17 cellular contexts compared by ENCODE assay signal in the genomic region with DNA sequence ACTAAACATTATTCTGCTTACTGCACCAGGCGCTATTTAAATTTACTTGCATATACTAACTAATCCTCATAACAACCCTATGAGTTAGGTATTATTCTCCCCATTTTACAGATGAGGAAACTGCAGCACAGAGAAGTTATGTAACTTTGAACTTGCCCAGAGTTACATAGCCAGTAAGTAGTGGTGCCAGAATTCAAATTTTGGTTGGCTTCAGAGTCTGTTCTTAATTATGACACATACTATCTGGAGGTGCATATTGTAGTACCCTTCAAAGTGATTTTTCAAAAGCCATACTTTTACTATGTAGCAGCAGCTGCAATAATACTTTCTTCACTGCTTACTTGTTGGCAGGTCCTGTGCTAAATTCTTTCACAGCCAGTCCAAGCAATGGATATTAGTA. TPM values are rescaled to one million over a fixed set of nuclear protein-coding genes. Genes with fewer than 3 reads are reported as not detected.
DNase-seq lines count a peak whose midpoint lies in the region; FAIRE-seq and TF ChIP-seq lines count a peak whose summit lies in the region.
"Had no signal": no experiment of that assay in that cellular context is flagged by ENCODE, and none has a peak within 500 bp of the region (broad histone marks: within the 10 kb centered on the region; RNA-seq: fewer than 3 reads in every experiment).

No MANE protein-coding gene starts in this region.

- peaks cover 24% of the 10 kb centered on the region for H3K4me1 Mint-ChIP-seq in astrocyte (ENCODE audit: low read depth, unreplicated experiment)
- H3K4me1 Mint-ChIP-seq in osteocyte (ENCODE audit: unreplicated experiment) = peaks cover 41% of the 10 kb centered on the region

- H3K9me2 ChIP-seq in GM23248 (ENCODE audit: insufficient read depth) = no peaks in the 10 kb centered on the region

- FAIRE-seq in astrocyte (lab: Jason Lieb, UNC) = peak; percentile 58
- FAIRE-seq: A204.1, D721Med, G401.6, GM19239 had no signal

- peak; percentile 9 for DNase-seq in GM23248
- DNase-seq in astrocyte (ENCODE audit: low read depth) = no peak
- DNase-seq in fibroblast of mammary gland (ENCODE audit: low read depth) = peak; percentile 38
- DNase-seq in osteocyte (ENCODE audit: extremely low spot score, unreplicated experiment) = no peak
- no peak for DNase-seq in AG08396 (ENCODE audit: low spot score)
- no peak for DNase-seq in NCI-H524 treated with DMSO at 0.1 percent for 48 hours (lab: John Stamatoyannopoulos, UW)
- DNase-seq in OCI-M2 (lab: John Stamatoyannopoulos, UW; ENCODE audit: unreplicated experiment) = no peak
- DNase-seq: CD8-positive, alpha-beta T cell; COR-L47; DMS153; DMS79 treated with DMSO at 0.1 percent for 48 hours had no signal

- TF ChIP-seq CTCF in astrocyte (IDR thresholded peaks at IDR 0.05; ENCODE audit: insufficient read depth, low read depth, low read length) = no peak
- no peak for TF ChIP-seq CTCF in fibroblast of mammary gland (conservative IDR thresholded peaks at IDR 0.05; ENCODE audit: control insufficient read depth, insufficient read depth, low read depth, low read length)
- TF ChIP-seq CTCF in osteocyte (IDR thresholded peaks at IDR 0.05) = no peak

- H3K36me3 ChIP-seq in GM23248 (ENCODE audit: low read depth) (no peaks in the 10 kb centered on the region), astrocyte (ENCODE audit: insufficient read depth, low read length) (no peaks in the 10 kb centered on the region)

- H3K27ac Mint-ChIP-seq in astrocyte (ENCODE audit: unreplicated experiment) (no peak overlapping the region), osteocyte (ENCODE audit: unreplicated experiment) (peak overlapping the region; percentile 45)
- H3K27ac Mint-ChIP-seq: CD14-positive monocyte; CD8-positive, alpha-beta T cell had no signal

- no peaks in the 10 kb centered on the region for H3K9me3 ChIP-seq in GM23248 (ENCODE audit: low read depth)
- H3K9me3 ChIP-seq in astrocyte (ENCODE audit: insufficient read depth, low read depth, low read length) = no peaks in the 10 kb centered on the region

- H3K4me2 ChIP-seq in GM23248 (ENCODE audit: unreplicated experiment) (no peak overlapping the region), astrocyte (ENCODE audit: low read length) (no peak overlapping the region)

- H3K27me3 Mint-ChIP-seq in astrocyte (ENCODE audit: low read depth, unreplicated experiment) = no peaks in the 10 kb centered on the region
- no peaks in the 10 kb centered on the region for H3K27me3 Mint-ChIP-seq in osteocyte (ENCODE audit: unreplicated experiment)

- in situ Hi-C loops in GM23248 (cut with MboI) = no loop called here

- 97 to 100% methylated on average over 1 of the region's 1 CpG for WGBS in GM23248 (ENCODE audit: low coverage in 1 of 2, low lambda C conversion rate in 2 of 2, missing lambda C conversion rate in 2 of 2), 2 experiments

- H3K27ac ChIP-seq in GM23248 (no peak overlapping the region), astrocyte (ENCODE audit: low read depth, low read length) (no peak overlapping the region)
- H3K27ac ChIP-seq: HL-60 had no signal

- no peak overlapping the region for H3K9ac ChIP-seq in GM23248
- H3K9ac ChIP-seq in astrocyte (ENCODE audit: low read length) = no peak overlapping the region

- H3K9me3 Mint-ChIP-seq in astrocyte (ENCODE audit: unreplicated experiment) = no peaks in the 10 kb centered on the region
- no peaks in the 10 kb centered on the region for H3K9me3 Mint-ChIP-seq in osteocyte (ENCODE audit: unreplicated experiment)
- H3K9me3 Mint-ChIP-seq: CD8-positive, alpha-beta T cell had no signal

- peaks cover 3% of the 10 kb centered on the region for H3K36me3 Mint-ChIP-seq in astrocyte (ENCODE audit: low read depth, unreplicated experiment)
- peaks cover 2% of the 10 kb centered on the region for H3K36me3 Mint-ChIP-seq in osteocyte (ENCODE audit: unreplicated experiment)

- H3K27me3 ChIP-seq in GM23248 (replicated peaks; ENCODE audit: insufficient read depth) = no peaks in the 10 kb centered on the region
- H3K27me3 ChIP-seq in astrocyte (ENCODE audit: insufficient read depth, low read length) = no peaks in the 10 kb centered on the region

- no peaks in the 10 kb centered on the region for H3F3A ChIP-seq in GM23248 (ENCODE audit: insufficient read depth)

- H4K20me1 ChIP-seq in GM23248 (ENCODE audit: insufficient read depth) (no peaks in the 10 kb centered on the region), astrocyte (ENCODE audit: insufficient read depth, low read length) (peaks cover 75% of the 10 kb centered on the region)

- H3K4me3 ChIP-seq in GM23248 (no peak overlapping the region), astrocyte (ENCODE audit: insufficient read depth, low read depth, low read length) (no peak overlapping the region), fibroblast of mammary gland (ENCODE audit: control insufficient read depth, low read depth, low read length) (no peak overlapping the region)

- H3K79me2 ChIP-seq in GM23248 (ENCODE audit: insufficient read depth) (peaks cover 100% of the 10 kb centered on the region), astrocyte (ENCODE audit: insufficient read depth, low read length) (peaks cover 96% of the 10 kb centered on the region)

- H3K4me3 Mint-ChIP-seq in astrocyte (ENCODE audit: unreplicated experiment) (no peak overlapping the region), osteocyte (ENCODE audit: unreplicated experiment) (no peak overlapping the region)
- H3K4me3 Mint-ChIP-seq: CD14-positive monocyte; CD8-positive, alpha-beta T cell had no signal

- no peak overlapping the region for H2AFZ ChIP-seq in GM23248
- no peak overlapping the region for H2AFZ ChIP-seq in astrocyte (ENCODE audit: low read depth, low read length)

- H3K4me1 ChIP-seq in GM23248 (ENCODE audit: insufficient read depth) (peaks cover 18% of the 10 kb centered on the region; the same call in 1 of the 2 replicates), astrocyte (ENCODE audit: insufficient read depth, low read length) (no peaks in the 10 kb centered on the region)

RNA-seq across cellular contexts. Expression of a gene that starts 16.3 kb away (rescaled TPM):
- total RNA-seq in GM23248 (2014; rRNA removed; shearing (Covaris generic)) = 54.6 and 59.3 TPM in 2 replicates
- polyA plus RNA-seq in GM23248 (2016; fragmentation: Nextera tagmentation; extraction: Ambion mirVana) = 18.1 and 20.8 TPM in 2 replicates
- total RNA-seq in astrocyte (93.8 and 109 TPM in 2 replicates), osteocyte (134 and 139 TPM in 2 replicates)

Comparison
In these comparisons a context has a peak if more than half of its experiments do, and no peak if none do; other contexts are left out.
1. DNase-seq: peak in GM23248 (single experiment) and fibroblast of mammary gland (single experiment); none in astrocyte (single experiment), osteocyte (single experiment), AG08396 (single experiment), NCI-H524 treated with DMSO at 0.1 percent for 48 hours (single experiment) and OCI-M2 (single experiment).